ENCODE assay signal across 21 cellular contexts in genomic region chr13:24649685-24650038, GRCh38. TPM values are rescaled to one million over a fixed set of nuclear protein-coding genes. Genes with fewer than 3 reads are reported as not detected.
A peak's percentile ranks its signal among the peaks of the same experiment; 100 is the strongest.
DNase-seq lines count a peak whose midpoint lies in the region; FAIRE-seq and TF ChIP-seq lines count a peak whose summit lies in the region.
"Had no signal": no experiment of that assay in that cellular context is flagged by ENCODE, and none has a peak within 500 bp of the region (broad histone marks: within the 10 kb centered on the region; RNA-seq: fewer than 3 reads in every experiment).

No MANE protein-coding gene starts in this region.

- no peaks in the 10 kb centered on the region for H3K4me1 ChIP-seq in Loucy (ENCODE audit: insufficient read depth, low read length, poor library complexity, severe bottlenecking)
- no peaks in the 10 kb centered on the region for H3K4me1 ChIP-seq in neural progenitor cell
- H3K4me1 ChIP-seq: esophagus muscularis mucosa, heart left ventricle, right atrium auricular region, SJCRH30, vagina had no signal

- peak; percentile 60 for FAIRE-seq in GM12892 (lab: Jason Lieb, UNC)

- no peak for DNase-seq in GM12892 (ENCODE audit: insufficient read length)
- DNase-seq in chondrocyte (ENCODE audit: low spot score): no peak
- DNase-seq in neural progenitor cell (ENCODE audit: low spot score): no peak
- DNase-seq in AG08395 (ENCODE audit: low spot score): no peak
- no peak for DNase-seq in cerebellar nuclear complex (lab: John Stamatoyannopoulos, UW)
- no peak for DNase-seq in GM10266 (ENCODE audit: extremely low spot score)
- no peak for DNase-seq in AG20443 (ENCODE audit: low spot score)
- DNase-seq: activated T-cell treated with anti-CD3 and anti-CD28 coated beads, Interleukin-2, amount 50 U/mL, for 24 hours; COR-L47; heart left ventricle; NCI-H2107; NCI-H526 treated with DMSO at 0.1 percent for 48 hours; SJCRH30; T-helper 9 cell had no signal

- H3K79me2 ChIP-seq in Loucy (ENCODE audit: insufficient read depth, low read length) (no peaks in the 10 kb centered on the region), neural progenitor cell (ENCODE audit: low read depth) (no peaks in the 10 kb centered on the region)

- no peaks in the 10 kb centered on the region for H3F3A ChIP-seq in Loucy (ENCODE audit: low read depth)
- no peaks in the 10 kb centered on the region for H3F3A ChIP-seq in neural progenitor cell (ENCODE audit: low read depth)

- H3K4me3 Mint-ChIP-seq in chondrocyte (ENCODE audit: unreplicated experiment): no peak overlapping the region
- no peak overlapping the region for H3K4me3 Mint-ChIP-seq in neural progenitor cell

- no peaks in the 10 kb centered on the region for H3K36me3 ChIP-seq in Loucy (ENCODE audit: insufficient read depth, low read length)
- H3K36me3 ChIP-seq in neural progenitor cell: no peaks in the 10 kb centered on the region
- H3K36me3 ChIP-seq: esophagus muscularis mucosa, heart left ventricle, neutrophil, right atrium auricular region, vagina had no signal

- no peaks in the 10 kb centered on the region for H4K20me1 ChIP-seq in Loucy (ENCODE audit: insufficient read depth, low read length, poor library complexity, severe bottlenecking)
- no peaks in the 10 kb centered on the region for H4K20me1 ChIP-seq in neural progenitor cell (ENCODE audit: low read depth)

- H3K4me2 ChIP-seq in Loucy (ENCODE audit: low read depth, low read length, poor library complexity, severe bottlenecking): no peak overlapping the region
- no peak overlapping the region for H3K4me2 ChIP-seq in neural progenitor cell

- H3K27me3 ChIP-seq in Loucy (ENCODE audit: insufficient read depth, low read length, poor library complexity, severe bottlenecking) (no peaks in the 10 kb centered on the region), neural progenitor cell (no peaks in the 10 kb centered on the region)
- H3K27me3 ChIP-seq: heart left ventricle, neutrophil, right atrium auricular region, SJCRH30, vagina had no signal

- H3K4me3 ChIP-seq in Loucy (ENCODE audit: low read length, poor library complexity, severe bottlenecking) (no peak overlapping the region), neural progenitor cell (no peak overlapping the region)
- H3K4me3 ChIP-seq: esophagus muscularis mucosa, heart left ventricle, right atrium auricular region, SJCRH30, vagina had no signal

- H3K9me3 ChIP-seq in Loucy (ENCODE audit: insufficient read depth, low read depth, low read length) (no peaks in the 10 kb centered on the region), neural progenitor cell (ENCODE audit: low read depth) (no peaks in the 10 kb centered on the region)
- H3K9me3 ChIP-seq: esophagus muscularis mucosa, heart left ventricle, neutrophil, right atrium auricular region, SJCRH30, vagina had no signal

- H3K4me1 Mint-ChIP-seq in chondrocyte (ENCODE audit: low read depth): peaks cover 6% of the 10 kb centered on the region
- no peaks in the 10 kb centered on the region for H3K4me1 Mint-ChIP-seq in neural progenitor cell

- no peak overlapping the region for H3K27ac ChIP-seq in neural progenitor cell
- H3K27ac ChIP-seq: esophagus muscularis mucosa, heart left ventricle, neutrophil, right atrium auricular region, SJCRH30 had no signal

- TF ChIP-seq CTCF in Loucy (conservative IDR thresholded peaks at IDR 0.05; ENCODE audit: low read length) (no peak), chondrocyte (IDR thresholded peaks at IDR 0.05) (no peak), neural progenitor cell (IDR thresholded peaks at IDR 0.05) (no peak), GM10266 (IDR thresholded peaks at IDR 0.05; ENCODE audit: control insufficient read depth, insufficient read depth, low read depth, missing control alignments) (no peak)

- H3K27ac Mint-ChIP-seq in chondrocyte (ENCODE audit: unreplicated experiment) (peak overlapping the region; percentile 12), neural progenitor cell (no peak overlapping the region)

- no peaks in the 10 kb centered on the region for H3K9me2 ChIP-seq in Loucy (replicated peaks; ENCODE audit: low read depth, low read length)

- H3K9me3 Mint-ChIP-seq in chondrocyte (ENCODE audit: low read depth): peaks cover 2% of the 10 kb centered on the region
- H3K9me3 Mint-ChIP-seq in neural progenitor cell: peaks cover 2% of the 10 kb centered on the region
- H3K9me3 Mint-ChIP-seq: activated T-cell treated with anti-CD3 and anti-CD28 coated beads, Interleukin-2, amount 50 U/mL, for 24 hours had no signal

- H3K36me3 Mint-ChIP-seq in chondrocyte (ENCODE audit: low read depth) (no peaks in the 10 kb centered on the region), neural progenitor cell (no peaks in the 10 kb centered on the region)

- peak overlapping the region; percentile 34 for H3K9ac ChIP-seq in Loucy (ENCODE audit: low read depth, low read length, poor library complexity, severe bottlenecking)
- H3K9ac ChIP-seq in neural progenitor cell: no peak overlapping the region

- H3K27me3 Mint-ChIP-seq in chondrocyte (ENCODE audit: low read depth) (no peaks in the 10 kb centered on the region), neural progenitor cell (ENCODE audit: insufficient read depth, low read depth) (peaks cover 2% of the 10 kb centered on the region)

- H2AFZ ChIP-seq in Loucy (ENCODE audit: low read length): peak overlapping the region; percentile 2; the same call in 1 of the 2 replicates
- H2AFZ ChIP-seq in neural progenitor cell (replicated peaks): peak overlapping the region; percentile 76

- TF ChIP-seq POLR2A in GM12892 (IDR thresholded peaks at IDR 0.05; ENCODE audit: low read depth, low read length): no peak

RNA-seq across cellular contexts. Expression of gene ATP12A, which starts 30.5 kb away (rescaled TPM):
- polyA plus RNA-seq in GM12892 (2012; ENCODE audit: missing spikeins): not detected
- total RNA-seq in chondrocyte: not detected in 3 replicates
- 0.28 TPM in 1 of 2 replicates, not detected in the other for total RNA-seq in neural progenitor cell (ENCODE audit: low replicate concordance)
- total RNA-seq: dermis microvascular lymphatic vessel endothelial cell, esophagus muscularis mucosa, heart left ventricle, mesenteric fat pad, right atrium auricular region, vagina had no signal
- polyA plus RNA-seq: heart left ventricle had no signal
